18 cellular contexts compared by ENCODE assay signal in the genomic region with DNA sequence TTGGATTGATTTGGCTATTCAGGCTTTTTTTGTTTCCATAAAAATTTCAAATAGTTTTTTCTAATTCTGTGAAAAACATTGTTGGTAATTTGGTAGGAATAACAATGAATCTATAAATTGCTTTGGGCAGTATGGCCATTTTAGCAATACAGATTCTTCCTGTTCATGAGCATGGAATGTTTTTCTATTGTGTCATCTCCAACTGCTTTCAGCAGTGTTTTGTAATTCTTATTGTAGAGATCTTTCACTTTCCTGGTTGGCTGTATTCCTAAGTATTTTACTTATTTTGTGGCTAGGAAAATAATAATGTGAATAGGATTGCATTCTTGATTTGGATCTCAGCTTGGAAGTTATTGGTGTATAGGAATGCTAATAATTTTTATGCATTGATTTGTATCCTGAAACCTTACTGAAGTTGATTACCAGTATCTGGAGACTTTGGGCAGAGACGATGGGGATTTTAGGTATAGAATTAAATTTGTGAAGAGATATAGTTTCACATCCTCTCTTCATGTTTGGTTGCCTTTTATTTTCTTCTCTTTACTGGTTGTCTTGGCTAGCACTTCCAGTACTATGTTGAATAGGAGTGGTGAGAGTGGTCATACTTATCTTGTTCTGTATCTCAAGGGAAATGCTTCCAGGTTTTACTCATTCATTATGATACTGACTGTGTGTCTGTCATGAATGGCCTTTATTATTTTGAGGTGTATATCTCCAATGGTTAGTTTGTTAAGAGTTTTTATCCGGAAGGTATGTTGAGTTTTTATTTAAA. TPM values are rescaled to one million over a fixed set of nuclear protein-coding genes. Genes with fewer than 3 reads are reported as not detected.
DNase-seq lines count a peak whose midpoint lies in the region; ATAC-seq and TF ChIP-seq lines count a peak whose summit lies in the region.
"Had no signal": no experiment of that assay in that cellular context is flagged by ENCODE, and none has a peak within 500 bp of the region (broad histone marks: within the 10 kb centered on the region; RNA-seq: fewer than 3 reads in every experiment).

No MANE protein-coding gene starts in this region.

- CTCF ChIA-PET in PC-9 (lab: Charles Lee) (no interaction called here), GM10248 (lab: Yijun Ruan, JAX) (no interaction called here)

- H3K36me3 ChIP-seq in PC-9 (ENCODE audit: low read depth): peaks cover 7% of the 10 kb centered on the region; the same call in 1 of the 2 replicates
- peaks cover 3% of the 10 kb centered on the region for H3K36me3 ChIP-seq in osteoblast (ENCODE audit: insufficient read depth, low read length)
- H3K36me3 ChIP-seq: sigmoid colon had no signal

- H2AFZ ChIP-seq in PC-9 (no peak overlapping the region), osteoblast (ENCODE audit: low read length) (no peak overlapping the region)

- POLR2A ChIA-PET in PC-9 (lab: Charles Lee; ENCODE audit: unreplicated experiment): no interaction called here
- POLR2A ChIA-PET in GM10248 (lab: Yijun Ruan, JAX): no interaction called here

- intact Hi-C loops in PC-9 (cut with micrococcal nuclease; ENCODE audit: unreplicated experiment): no loop called here

- no peaks in the 10 kb centered on the region for H3K79me2 ChIP-seq in PC-9 (ENCODE audit: low read depth)
- H3K79me2 ChIP-seq in osteoblast (ENCODE audit: insufficient read depth, low read length): no peaks in the 10 kb centered on the region

- H3K9me2 ChIP-seq in PC-9 (ENCODE audit: insufficient read depth): no peaks in the 10 kb centered on the region; the same call in 1 of the 2 replicates

- DNase-seq in ELR (ENCODE audit: low read depth): peak; percentile 71
- DNase-seq in PC-9: peak in 1 of 2 experiments; percentile 71
- peak; percentile 36 to 52 for DNase-seq in dermis microvascular lymphatic vessel endothelial cell (ENCODE audit: low read depth in 2 of 2)
- peak; percentile 18 for DNase-seq in osteoblast (ENCODE audit: insufficient read length, low spot score, missing footprints)
- DNase-seq in NCI-H446 (lab: John Stamatoyannopoulos, UW): no peak
- no peak for DNase-seq in GM10248 (ENCODE audit: extremely low spot score)
- DNase-seq: activated CD8-positive, alpha-beta T cell treated with anti-CD3 and anti-CD28 coated beads for 36 hours; activated gamma-delta T cell; body of pancreas; C1 segment of cervical spinal cord; effector memory CD4-positive, alpha-beta T cell; NCI-H187; NCI-H524; occipital lobe; sigmoid colon; stimulated activated naive CD4-positive, alpha-beta T cell had no signal

- H3K4me1 ChIP-seq in PC-9 (replicated peaks; ENCODE audit: insufficient read depth) (peaks cover 16% of the 10 kb centered on the region), osteoblast (ENCODE audit: insufficient read depth, low read length) (peaks cover 21% of the 10 kb centered on the region)
- H3K4me1 ChIP-seq: body of pancreas, sigmoid colon had no signal

- H3K4me3 ChIP-seq in PC-9 (no peak overlapping the region), osteoblast (ENCODE audit: insufficient read depth, low read length) (peak overlapping the region; percentile 27)
- H3K4me3 ChIP-seq: body of pancreas, sigmoid colon had no signal

- peaks cover 13% of the 10 kb centered on the region for H3F3A ChIP-seq in PC-9 (ENCODE audit: insufficient read depth, low read depth)

- no peak for ATAC-seq in GM18498 (IDR thresholded peaks at IDR 0.05; ENCODE audit: unreplicated experiment)
- ATAC-seq in GM18861 (IDR thresholded peaks at IDR 0.05; ENCODE audit: unreplicated experiment): no peak
- ATAC-seq: activated CD8-positive, alpha-beta T cell treated with anti-CD3 and anti-CD28 coated beads for 36 hours; body of pancreas had no signal

- H3K27ac ChIP-seq in PC-9 (peak overlapping the region; percentile 46), osteoblast (ENCODE audit: low read depth, low read length) (peak overlapping the region; percentile 69)
- H3K27ac ChIP-seq: body of pancreas, sigmoid colon had no signal

- H4K20me1 ChIP-seq in PC-9 (ENCODE audit: insufficient read depth) (no peaks in the 10 kb centered on the region), osteoblast (ENCODE audit: insufficient read depth, low read length) (no peaks in the 10 kb centered on the region)

- H3K4me2 ChIP-seq in PC-9 (peak overlapping the region; percentile 32), osteoblast (ENCODE audit: insufficient read depth, low read length) (peak overlapping the region; percentile 70)

- no peaks in the 10 kb centered on the region for H3K27me3 ChIP-seq in PC-9 (ENCODE audit: insufficient read depth, low read depth)
- no peaks in the 10 kb centered on the region for H3K27me3 ChIP-seq in osteoblast (ENCODE audit: insufficient read depth, low read length)
- H3K27me3 ChIP-seq: body of pancreas, sigmoid colon had no signal

- H3K9me3 ChIP-seq in PC-9 (ENCODE audit: insufficient read depth, low read depth): peaks cover 17% of the 10 kb centered on the region
- H3K9me3 ChIP-seq in osteoblast (ENCODE audit: low read depth, low read length): peaks cover 1% of the 10 kb centered on the region
- H3K9me3 ChIP-seq: body of pancreas, sigmoid colon had no signal

- no peak for TF ChIP-seq CTCF in PC-9 (conservative IDR thresholded peaks at IDR 0.05)
- no peak for TF ChIP-seq CTCF in osteoblast (IDR thresholded peaks at IDR 0.05; ENCODE audit: extremely low read depth, low read depth, low read length)
- no peak for TF ChIP-seq CTCF in GM10248 (IDR thresholded peaks at IDR 0.05; ENCODE audit: control extremely low read depth, extremely low read depth, low read depth, missing control alignments)

- BruUV-seq in PC-9 (replicated peaks; lab: Mats Ljungman, UMichigan): no TSS peak

RNA-seq across cellular contexts. Expression of a gene that starts 57.3 kb away (rescaled TPM):
- total RNA-seq in PC-9 (2021) (34.8 and 37.9 TPM in 2 replicates), dermis microvascular lymphatic vessel endothelial cell (42.5 and 48.4 TPM in 2 replicates), osteoblast (45.6 and 66.0 TPM in 2 replicates)

RNA-seq across cellular contexts. Expression of a gene that starts 57.4 kb away (rescaled TPM):
- total RNA-seq in PC-9 (2021) (29.1 and 33.6 TPM in 2 replicates), dermis microvascular lymphatic vessel endothelial cell (29.7 and 33.1 TPM in 2 replicates), osteoblast (32.4 and 37.3 TPM in 2 replicates)

Comparison
In these comparisons a context has a peak if more than half of its experiments do, and no peak if none do; other contexts are left out.
1. DNase-seq: peak in ELR (single experiment), dermis microvascular lymphatic vessel endothelial cell (2 of 2) and osteoblast (single experiment); none in NCI-H446 (0 of 2) and GM10248 (single experiment).